ENCODE assay signal across 11 cellular contexts in the genomic region with DNA sequence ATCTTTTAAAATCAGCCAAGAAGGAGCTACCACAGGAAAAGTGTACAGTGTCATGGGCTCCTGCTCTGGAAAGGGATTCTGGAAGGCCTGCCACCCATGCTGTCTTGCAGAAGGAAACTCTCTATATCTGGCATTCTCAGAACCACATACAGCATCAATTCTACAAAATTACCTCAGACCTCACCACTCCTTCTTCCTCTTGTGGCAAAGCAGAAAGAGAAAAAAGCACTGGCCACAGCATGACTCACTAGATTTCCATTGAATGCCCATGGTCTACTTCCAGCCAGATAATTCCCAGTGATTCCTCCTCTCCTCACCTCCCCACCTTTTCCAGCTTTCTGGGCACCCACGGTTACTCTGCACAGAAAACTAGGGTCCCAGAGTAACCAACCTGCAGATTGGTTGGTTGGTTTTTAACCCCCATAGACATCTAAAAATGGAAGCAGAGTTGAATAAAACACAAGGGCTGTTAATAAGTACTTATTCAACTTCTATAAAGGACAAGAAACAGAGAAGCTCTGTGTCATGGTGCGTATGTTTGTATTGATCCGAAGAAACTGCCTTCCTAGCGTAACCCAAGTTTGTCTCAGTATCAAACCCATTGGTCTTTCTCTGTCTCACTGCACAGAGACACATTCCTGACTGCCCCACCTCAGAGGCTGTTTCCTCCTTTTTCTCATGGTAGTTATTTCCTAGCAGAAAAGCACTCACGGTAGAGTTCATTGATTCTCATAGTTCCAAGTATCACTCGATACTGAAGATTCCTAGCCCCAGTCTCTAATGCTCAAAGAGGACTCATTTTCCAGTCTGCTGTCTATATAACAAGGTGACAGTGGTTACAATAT.
DNase-seq lines count a peak whose midpoint lies in the region; ATAC-seq and TF ChIP-seq lines count a peak whose summit lies in the region.
"Had no signal": no experiment of that assay in that cellular context is flagged by ENCODE, and none has a peak within 500 bp of the region (broad histone marks: within the 10 kb centered on the region; RNA-seq: fewer than 3 reads in every experiment).

No MANE protein-coding gene starts in this region.

- peak overlapping the region; percentile 92 for H3K27ac Mint-ChIP-seq in MCF 10A (ENCODE audit: low read depth, unreplicated experiment)

- no peaks in the 10 kb centered on the region for H3K27me3 Mint-ChIP-seq in MCF 10A (ENCODE audit: insufficient read depth, unreplicated experiment)

- intact Hi-C loops in MCF 10A (cut with micrococcal nuclease), result no loop called here
- intact Hi-C loops in breast epithelium (cut with DNase I; ENCODE audit: low total_unique reads), result no loop called here

- peak; percentile 60 for DNase-seq in MCF 10A (ENCODE audit: unreplicated experiment)
- DNase-seq in breast epithelium (ENCODE audit: low spot score in 2 of 2), result no peak
- DNase-seq in fibroblast of peridontal ligament (ENCODE audit: extremely low read depth), result peak; percentile 73
- no peak for DNase-seq in stimulated activated CD4-positive, alpha-beta T cell treated with anti-CD3 and anti-CD28 coated beads, Interleukin-2, amount 100 ng/mL, for 48 hours
- no peak for DNase-seq in NCI-H446 treated with DMSO at 0.1 percent for 48 hours (lab: John Stamatoyannopoulos, UW)
- DNase-seq in ureter (ENCODE audit: low spot score), result no peak
- DNase-seq: activated CD4-positive, CD25-positive, alpha-beta regulatory T cell treated with anti-CD3 and anti-CD28 coated beads, Interleukin-2, amount 50 U/mL, for 72 hours; left ventricle myocardium superior; NCI-H446 had no signal

- no peak overlapping the region for H3K4me3 Mint-ChIP-seq in MCF 10A (ENCODE audit: unreplicated experiment)

- no peaks in the 10 kb centered on the region for H3K9me3 ChIP-seq in breast epithelium

- no peak overlapping the region for H3K4me3 ChIP-seq in breast epithelium

- H3K4me1 Mint-ChIP-seq in MCF 10A (ENCODE audit: insufficient read depth, unreplicated experiment), result peaks cover 34% of the 10 kb centered on the region

- peaks cover 10% of the 10 kb centered on the region for H3K36me3 Mint-ChIP-seq in MCF 10A (ENCODE audit: insufficient read depth, unreplicated experiment)

- no peak for TF ChIP-seq CTCF in MCF 10A (IDR thresholded peaks at IDR 0.05; ENCODE audit: unreplicated experiment)
- no peak for TF ChIP-seq CTCF in breast epithelium (IDR thresholded peaks at IDR 0.05)

- no peaks in the 10 kb centered on the region for H3K9me3 Mint-ChIP-seq in MCF 10A (ENCODE audit: unreplicated experiment)

- BruUV-seq in MCF 10A (replicated peaks; lab: Mats Ljungman, UMichigan), result no TSS peak

- ATAC-seq in SK-N-SH treated with all-trans-retinoic acid at 6 μM for 48 hours, result peak; percentile 52; the same call in 2 of the 3 replicates
- no peak for ATAC-seq in GM18873 (IDR thresholded peaks at IDR 0.05; ENCODE audit: low FRiP score, unreplicated experiment)
- ATAC-seq: left ventricle myocardium superior had no signal

- H3K27me3 ChIP-seq in breast epithelium, result no peaks in the 10 kb centered on the region

- H3K27ac ChIP-seq in breast epithelium, result no peak overlapping the region

- peaks cover 0 to 11% of the 10 kb centered on the region in 2 donors for H3K4me1 ChIP-seq in breast epithelium

- POLR2A ChIA-PET in MCF 10A (lab: Yijun Ruan, JAX), result interaction anchor here (0.9 to 1.5 kb wide), 5 partner anchors 10 to 504 kb away, joined by 3 to 5 read pairs (median 3); partner anchors contain the start of gene MINDY2

- TF ChIP-seq POLR2A in breast epithelium (IDR thresholded peaks at IDR 0.05), result no peak

- CTCF ChIA-PET in MCF 10A (lab: Yijun Ruan, JAX), result interaction anchor here (0.6 kb wide), 1 partner anchor 524 kb away, joined by 3 read pairs; no protein-coding TSS in a partner anchor

- H3K36me3 ChIP-seq in breast epithelium, result no peaks in the 10 kb centered on the region

TF ChIP-seq in SK-N-SH treated with all-trans-retinoic acid at 6 μM for 48 hours, 23 proteins besides CTCF, POLR2A, EP300 and RAD21:
- TF ChIP-seq ZNF70 (CRISPR knock-in tag; IDR thresholded peaks at IDR 0.05) (no peak), PPARA (CRISPR knock-in tag; IDR thresholded peaks at IDR 0.05; ENCODE audit: borderline replicate concordance) (no peak), ZNF8 (CRISPR knock-in tag; IDR thresholded peaks at IDR 0.05) (no peak), GLIS3 (CRISPR knock-in tag; IDR thresholded peaks at IDR 0.05) (no peak), ESRRG (CRISPR knock-in tag; IDR thresholded peaks at IDR 0.05) (no peak), OSR1 (CRISPR knock-in tag; IDR thresholded peaks at IDR 0.05) (no peak), ZFP30 (CRISPR knock-in tag; IDR thresholded peaks at IDR 0.05) (no peak), RARB (CRISPR knock-in tag; IDR thresholded peaks at IDR 0.05) (no peak), ZFP3 (CRISPR knock-in tag; IDR thresholded peaks at IDR 0.05) (no peak), CSDC2 (CRISPR knock-in tag; IDR thresholded peaks at IDR 0.05) (no peak), ZC3H10 (CRISPR knock-in tag; IDR thresholded peaks at IDR 0.05) (no peak), POU6F1 (CRISPR knock-in tag; IDR thresholded peaks at IDR 0.05; ENCODE audit: borderline replicate concordance, low read depth) (no peak), ARNTL (CRISPR knock-in tag; IDR thresholded peaks at IDR 0.05; ENCODE audit: borderline replicate concordance, low read depth) (no peak), ZNF565 (CRISPR knock-in tag; conservative IDR thresholded peaks at IDR 0.05; ENCODE audit: low read depth) (no peak), TOX (CRISPR knock-in tag; IDR thresholded peaks at IDR 0.05; ENCODE audit: borderline replicate concordance) (no peak), TCF4 (CRISPR knock-in tag; IDR thresholded peaks at IDR 0.05; ENCODE audit: borderline replicate concordance) (no peak)
- TF ChIP-seq, protein P1, sequence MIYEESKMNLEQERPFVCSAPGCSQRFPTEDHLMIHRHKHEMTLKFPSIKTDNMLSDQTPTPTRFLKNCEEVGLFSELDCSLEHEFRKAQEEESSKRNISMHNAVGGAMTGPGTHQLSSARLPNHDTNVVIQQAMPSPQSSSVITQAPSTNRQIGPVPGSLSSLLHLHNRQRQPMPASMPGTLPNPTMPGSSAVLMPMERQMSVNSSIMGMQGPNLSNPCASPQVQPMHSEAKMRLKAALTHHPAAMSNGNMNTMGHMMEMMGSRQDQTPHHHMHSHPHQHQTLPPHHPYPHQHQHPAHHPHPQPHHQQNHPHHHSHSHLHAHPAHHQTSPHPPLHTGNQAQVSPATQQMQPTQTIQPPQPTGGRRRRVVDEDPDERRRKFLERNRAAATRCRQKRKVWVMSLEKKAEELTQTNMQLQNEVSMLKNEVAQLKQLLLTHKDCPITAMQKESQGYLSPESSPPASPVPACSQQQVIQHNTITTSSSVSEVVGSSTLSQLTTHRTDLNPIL (CRISPR knock-in tag; IDR thresholded peaks at IDR 0.05; ENCODE audit: low read depth), result no peak
- TF ChIP-seq, protein P2, sequence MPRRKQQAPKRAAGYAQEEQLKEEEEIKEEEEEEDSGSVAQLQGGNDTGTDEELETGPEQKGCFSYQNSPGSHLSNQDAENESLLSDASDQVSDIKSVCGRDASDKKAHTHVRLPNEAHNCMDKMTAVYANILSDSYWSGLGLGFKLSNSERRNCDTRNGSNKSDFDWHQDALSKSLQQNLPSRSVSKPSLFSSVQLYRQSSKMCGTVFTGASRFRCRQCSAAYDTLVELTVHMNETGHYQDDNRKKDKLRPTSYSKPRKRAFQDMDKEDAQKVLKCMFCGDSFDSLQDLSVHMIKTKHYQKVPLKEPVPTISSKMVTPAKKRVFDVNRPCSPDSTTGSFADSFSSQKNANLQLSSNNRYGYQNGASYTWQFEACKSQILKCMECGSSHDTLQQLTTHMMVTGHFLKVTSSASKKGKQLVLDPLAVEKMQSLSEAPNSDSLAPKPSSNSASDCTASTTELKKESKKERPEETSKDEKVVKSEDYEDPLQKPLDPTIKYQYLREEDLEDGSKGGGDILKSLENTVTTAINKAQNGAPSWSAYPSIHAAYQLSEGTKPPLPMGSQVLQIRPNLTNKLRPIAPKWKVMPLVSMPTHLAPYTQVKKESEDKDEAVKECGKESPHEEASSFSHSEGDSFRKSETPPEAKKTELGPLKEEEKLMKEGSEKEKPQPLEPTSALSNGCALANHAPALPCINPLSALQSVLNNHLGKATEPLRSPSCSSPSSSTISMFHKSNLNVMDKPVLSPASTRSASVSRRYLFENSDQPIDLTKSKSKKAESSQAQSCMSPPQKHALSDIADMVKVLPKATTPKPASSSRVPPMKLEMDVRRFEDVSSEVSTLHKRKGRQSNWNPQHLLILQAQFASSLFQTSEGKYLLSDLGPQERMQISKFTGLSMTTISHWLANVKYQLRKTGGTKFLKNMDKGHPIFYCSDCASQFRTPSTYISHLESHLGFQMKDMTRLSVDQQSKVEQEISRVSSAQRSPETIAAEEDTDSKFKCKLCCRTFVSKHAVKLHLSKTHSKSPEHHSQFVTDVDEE (CRISPR knock-in tag; IDR thresholded peaks at IDR 0.05), result no peak

Comparison
In these comparisons a context has a peak if more than half of its experiments do, and no peak if none do; other contexts are left out.
1. DNase-seq: peak in MCF 10A (single experiment) and fibroblast of peridontal ligament (single experiment); none in breast epithelium (0 of 2), stimulated activated CD4-positive, alpha-beta T cell treated with anti-CD3 and anti-CD28 coated beads, Interleukin-2, amount 100 ng/mL, for 48 hours (0 of 2), NCI-H446 treated with DMSO at 0.1 percent for 48 hours (single experiment) and ureter (single experiment).